In the genomic region with DNA sequence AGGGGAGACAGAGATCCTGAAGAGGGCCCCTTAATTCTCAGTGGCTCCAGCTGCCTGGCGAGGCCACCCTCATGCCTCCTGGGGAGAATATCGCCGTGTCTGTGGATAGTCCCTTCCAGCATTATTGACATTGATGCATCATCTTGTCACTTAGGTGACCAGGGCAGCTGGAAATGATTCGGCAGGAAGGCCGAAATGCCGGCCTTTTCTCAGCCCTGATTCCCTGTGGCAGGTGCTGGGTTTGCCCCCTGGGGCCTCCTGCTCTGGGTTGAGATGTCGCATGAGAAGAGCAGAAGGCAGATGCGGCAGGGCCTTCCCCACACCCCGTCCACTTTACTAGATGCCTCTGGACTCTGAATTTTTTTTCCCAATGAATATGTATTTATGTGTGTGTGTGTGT, we compare ENCODE assay signal across 23 cellular contexts.
A peak's percentile ranks its signal among the peaks of the same experiment; 100 is the strongest.
DNase-seq lines count a peak whose midpoint lies in the region; ATAC-seq lines count a peak whose summit lies in the region.
"Had no signal": no experiment of that assay in that cellular context is flagged by ENCODE, and none has a peak within 500 bp of the region (broad histone marks: within the 10 kb centered on the region; RNA-seq: fewer than 3 reads in every experiment).

No MANE protein-coding gene starts in this region.

- H3K9me3 Mint-ChIP-seq in immature natural killer cell = no peaks in the 10 kb centered on the region
- no peaks in the 10 kb centered on the region for H3K9me3 Mint-ChIP-seq in effector memory CD8-positive, alpha-beta T cell
- H3K9me3 Mint-ChIP-seq: activated naive CD4-positive, alpha-beta T cell treated with anti-CD3 and anti-CD28 coated beads for 36 hours; activated T-cell treated with anti-CD3 and anti-CD28 coated beads, Interleukin-2, amount 50 U/mL, for 4 hours had no signal

- H3K27me3 Mint-ChIP-seq in immature natural killer cell (ENCODE audit: low read depth in 3 of 3) = peaks cover 2 to 13% (median 7%) of the 10 kb centered on the region in 3 donors
- no peaks in the 10 kb centered on the region for H3K27me3 Mint-ChIP-seq in effector memory CD8-positive, alpha-beta T cell

- peak overlapping the region in 4 of 6 donors; percentile 16 to 44 (median 30) for H3K27ac Mint-ChIP-seq in immature natural killer cell
- peak overlapping the region in 1 of 2 donors; percentile 63 for H3K27ac Mint-ChIP-seq in effector memory CD8-positive, alpha-beta T cell
- H3K27ac Mint-ChIP-seq: activated naive CD4-positive, alpha-beta T cell treated with anti-CD3 and anti-CD28 coated beads for 36 hours had no signal

- peak; percentile 7 for DNase-seq in NCI-H1092 treated with DMSO at 0.1 percent for 48 hours (lab: John Stamatoyannopoulos, UW)
- DNase-seq in NCI-H1092 (lab: John Stamatoyannopoulos, UW) = no peak
- peak; percentile 97 for DNase-seq in DMS53 (lab: John Stamatoyannopoulos, UW)
- peak; percentile 40 to 60 for DNase-seq in NCI-H524 (lab: John Stamatoyannopoulos, UW)
- DNase-seq in immature natural killer cell = no peak
- no peak for DNase-seq in activated gamma-delta T cell (lab: John Stamatoyannopoulos, UW)
- no peak for DNase-seq in effector memory CD8-positive, alpha-beta T cell
- DNase-seq: 8988T; activated CD8-positive, alpha-beta memory T cell treated with anti-CD3 and anti-CD28 coated beads for 24 hours; activated naive CD4-positive, alpha-beta T cell treated with anti-CD3 and anti-CD28 coated beads for 36 hours; activated T-cell treated with anti-CD3 and anti-CD28 coated beads, Interleukin-2, amount 50 U/mL, for 4 hours; amniotic stem cell; colonic mucosa; lower lobe of right lung; MM.1S; mucosa of descending colon; NCI-H187; stimulated activated CD4-positive, alpha-beta T cell treated with anti-CD3 and anti-CD28 coated beads, Interleukin-2, amount 100 ng/mL, for 24 hours; stimulated activated naive CD4-positive, alpha-beta T cell; T-helper 1 cell had no signal

- peaks cover 75 to 80% of the 10 kb centered on the region in 2 donors for H3K4me1 Mint-ChIP-seq in immature natural killer cell
- H3K4me1 Mint-ChIP-seq in effector memory CD8-positive, alpha-beta T cell (ENCODE audit: low read depth in 2 of 2) = peaks cover 42 to 46% of the 10 kb centered on the region in 2 donors

- ATAC-seq in effector memory CD8-positive, alpha-beta T cell (replicated peaks) = no peak
- ATAC-seq in GM21367 (IDR thresholded peaks at IDR 0.05; ENCODE audit: unreplicated experiment) = no peak
- ATAC-seq: activated T-cell treated with anti-CD3 and anti-CD28 coated beads, Interleukin-2, amount 50 U/mL, for 4 hours; K562; lower lobe of right lung; mucosa of descending colon; Right ventricle myocardium inferior had no signal

- H3K4me3 Mint-ChIP-seq in immature natural killer cell = peak overlapping the region in 1 of 5 donors; percentile 18
- no peak overlapping the region for H3K4me3 Mint-ChIP-seq in effector memory CD8-positive, alpha-beta T cell
- H3K4me3 Mint-ChIP-seq: activated naive CD4-positive, alpha-beta T cell treated with anti-CD3 and anti-CD28 coated beads for 36 hours; activated T-cell treated with anti-CD3 and anti-CD28 coated beads, Interleukin-2, amount 50 U/mL, for 4 hours had no signal

- peaks cover 0 to 7% (median 0%) of the 10 kb centered on the region in 3 donors for H3K36me3 Mint-ChIP-seq in immature natural killer cell
- peaks cover 8% of the 10 kb centered on the region for H3K36me3 Mint-ChIP-seq in effector memory CD8-positive, alpha-beta T cell (ENCODE audit: insufficient read depth)

Comparison
In these comparisons a context has a peak if more than half of its experiments do, and no peak if none do; other contexts are left out.
1. DNase-seq: peak in NCI-H1092 treated with DMSO at 0.1 percent for 48 hours (single experiment), DMS53 (single experiment) and NCI-H524 (2 of 2); none in NCI-H1092 (single experiment), immature natural killer cell (0 of 3), activated gamma-delta T cell (single experiment) and effector memory CD8-positive, alpha-beta T cell (0 of 3).